Comparison of ENCODE assay signal across 8 cellular contexts in genomic region chr12:76762556-76762955, GRCh38. TPM values are rescaled to one million over a fixed set of nuclear protein-coding genes. Genes with fewer than 3 reads are reported as not detected.
DNase-seq lines count a peak whose midpoint lies in the region; ATAC-seq and TF ChIP-seq lines count a peak whose summit lies in the region.

No MANE protein-coding gene starts in this region.

- H3K27me3 ChIP-seq in Caco-2 (replicated peaks; ENCODE audit: control insufficient read depth, insufficient read depth, low read length) (no peaks in the 10 kb centered on the region), IMR-90 (ENCODE audit: control insufficient read depth, insufficient read depth, low read length) (no peaks in the 10 kb centered on the region)

- H3K27me3 Mint-ChIP-seq in Caco-2 (ENCODE audit: insufficient read depth, unreplicated experiment) = no peaks in the 10 kb centered on the region
- H3K27me3 Mint-ChIP-seq in neural crest cell (ENCODE audit: low read depth) = no peaks in the 10 kb centered on the region

- CTCF ChIA-PET in Caco-2 (lab: Charles Lee) (no interaction called here), IMR-90 (lab: Yijun Ruan, JAX) (interaction anchor here (0.6 to 0.7 kb wide), 3 partner anchors 53 to 269 kb away, joined by 3 to 5 read pairs (median 3); no protein-coding TSS in a partner anchor)

- H3K4me1 ChIP-seq in Caco-2 = peaks cover 22% of the 10 kb centered on the region
- H3K4me1 ChIP-seq in IMR-90 (ENCODE audit: control insufficient read depth, insufficient read depth, low read length) = no peaks in the 10 kb centered on the region; the same call in none of the 2 replicates

- no peak overlapping the region for H3K4ac ChIP-seq in IMR-90 (ENCODE audit: low read depth, low read length)

- no peak overlapping the region for H2AFZ ChIP-seq in IMR-90 (replicated peaks; ENCODE audit: low read length, poor library complexity)

- H2BK15ac ChIP-seq in IMR-90 (ENCODE audit: low read depth, low read length) = no peak overlapping the region

- no peak overlapping the region for H3K56ac ChIP-seq in IMR-90 (ENCODE audit: extremely low read depth, insufficient read depth, low read length)

- no peak overlapping the region for H2BK20ac ChIP-seq in IMR-90 (ENCODE audit: low read depth, low read length)

- H3K9me1 ChIP-seq in IMR-90 (ENCODE audit: insufficient read depth, low read length) = peaks cover 4% of the 10 kb centered on the region; the same call in 1 of the 2 replicates

- in situ Hi-C loops in IMR-90 (cut with MboI; ENCODE audit: low sequenced_read_pairs) = no loop called here

- no peak overlapping the region for H3K27ac ChIP-seq in IMR-90 (ENCODE audit: insufficient read depth, low read length)

- no peaks in the 10 kb centered on the region for H3K9me3 ChIP-seq in Caco-2
- H3K9me3 ChIP-seq in IMR-90 (ENCODE audit: control insufficient read depth, insufficient read depth, low read length) = no peaks in the 10 kb centered on the region

- H3K4me1 Mint-ChIP-seq in Caco-2 (ENCODE audit: low read depth, unreplicated experiment) = peaks cover 18% of the 10 kb centered on the region
- peaks cover 41% of the 10 kb centered on the region for H3K4me1 Mint-ChIP-seq in neural crest cell

- H3K18ac ChIP-seq in IMR-90 (ENCODE audit: low read depth, low read length) = no peak overlapping the region

- no peak for TF ChIP-seq CTCF in Caco-2 (IDR thresholded peaks at IDR 0.05; ENCODE audit: insufficient read depth in 1 of 2, low read depth in 1 of 2, low read length in 1 of 2, severe bottlenecking in 1 of 2, unreplicated experiment in 1 of 2)
- no peak for TF ChIP-seq CTCF in IMR-90 (conservative IDR thresholded peaks at IDR 0.05; ENCODE audit: low read depth, low read length)
- TF ChIP-seq CTCF in neural crest cell (conservative IDR thresholded peaks at IDR 0.05) = no peak

- H3K36me3 Mint-ChIP-seq in Caco-2 (ENCODE audit: insufficient read depth, unreplicated experiment) (peaks cover 25% of the 10 kb centered on the region), neural crest cell (ENCODE audit: low read depth) (no peaks in the 10 kb centered on the region)

- H2BK5ac ChIP-seq in IMR-90 (ENCODE audit: low read depth, low read length, poor library complexity, severe bottlenecking) = no peak overlapping the region

- ATAC-seq in IMR-90 (ENCODE audit: low read depth) = no peak
- no peak for ATAC-seq in GM21360 (IDR thresholded peaks at IDR 0.05; ENCODE audit: unreplicated experiment)
- ATAC-seq in HG03571 (IDR thresholded peaks at IDR 0.05; ENCODE audit: unreplicated experiment) = no peak
- no peak for ATAC-seq in HG02840 (IDR thresholded peaks at IDR 0.05; ENCODE audit: low FRiP score, unreplicated experiment)

- peak overlapping the region; percentile 26; the same call in 1 of the 2 replicates for H4K91ac ChIP-seq in IMR-90 (ENCODE audit: insufficient read depth, low read depth, low read length)

- H3K36me3 ChIP-seq in Caco-2 (ENCODE audit: control insufficient read depth, insufficient read depth, low read length) (no peaks in the 10 kb centered on the region), IMR-90 (ENCODE audit: control insufficient read depth, insufficient read depth, low read length) (no peaks in the 10 kb centered on the region)

- BruUV-seq in Caco-2 (replicated peaks; lab: Mats Ljungman, UMichigan) (no TSS peak), IMR-90 (replicated peaks; lab: Mats Ljungman, UMichigan) (no TSS peak)

- dilution Hi-C loops in IMR-90 (cut with HindIII; ENCODE audit: low sequenced_read_pairs, unreplicated experiment) = no loop called here

- H4K5ac ChIP-seq in IMR-90 (ENCODE audit: low read depth, low read length) = no peak overlapping the region

- H2BK120ac ChIP-seq in IMR-90 (ENCODE audit: low read depth, low read length) = no peak overlapping the region

- peak overlapping the region; percentile 95 for H3K4me3 Mint-ChIP-seq in Caco-2 (ENCODE audit: unreplicated experiment)
- H3K4me3 Mint-ChIP-seq in neural crest cell = peak overlapping the region; percentile 98

- H3K27ac Mint-ChIP-seq in Caco-2 (ENCODE audit: unreplicated experiment) (peak overlapping the region; percentile 92), neural crest cell (ENCODE audit: unreplicated experiment) (peak overlapping the region; percentile 99)

- H3K4me2 ChIP-seq in IMR-90 (ENCODE audit: low read depth, low read length) = no peak overlapping the region

- peaks cover 23% of the 10 kb centered on the region for H4K20me1 ChIP-seq in IMR-90 (ENCODE audit: insufficient read depth, low read length)

- POLR2A ChIA-PET in Caco-2 (lab: Charles Lee) (no interaction called here), IMR-90 (lab: Charles Lee; ENCODE audit: unreplicated experiment) (no interaction called here)

- 0 out of 2 replicates have a peak overlapping the region, but pooled peaks have one; percentile 40 for H3K14ac ChIP-seq in IMR-90 (replicated peaks; ENCODE audit: low read depth, low read length)

- TF ChIP-seq POLR2A in IMR-90 (IDR thresholded peaks at IDR 0.05; ENCODE audit: low read depth, low read length) = no peak

- peak overlapping the region in 1 of 2 experiments; percentile 89; a peak in 2 of 4 replicates for H4K8ac ChIP-seq in IMR-90 (ENCODE audit: low read depth in 2 of 2, low read length in 2 of 2)

- H3K4me3 ChIP-seq in Caco-2 (ENCODE audit: low read depth, low read length) (no peak overlapping the region), IMR-90 (ENCODE audit: insufficient read depth, low read depth, low read length) (no peak overlapping the region)

- 0 out of 2 replicates have a peak overlapping the region, but pooled peaks have one; percentile 38 for H2AK5ac ChIP-seq in IMR-90 (ENCODE audit: low read depth, low read length)

- peaks cover 11 to 40% of the 10 kb centered on the region in 2 experiments for H3K79me1 ChIP-seq in IMR-90 (ENCODE audit: low read depth in 1 of 2, low read length in 2 of 2)

- no peak overlapping the region for H2AK9ac ChIP-seq in IMR-90 (replicated peaks; ENCODE audit: low read depth, low read length, poor library complexity)

- H3K23ac ChIP-seq in IMR-90 (ENCODE audit: low read depth, low read length) = no peak overlapping the region

- DNase-seq in Caco-2 = no peak
- DNase-seq in IMR-90 = no peak
- peak; percentile 39 for DNase-seq in dermis blood vessel endothelial cell
- no peak for DNase-seq in neural crest cell (ENCODE audit: low read depth, low spot score)
- DNase-seq in cerebellum (ENCODE audit: low spot score) = no peak

- no peaks in the 10 kb centered on the region for H3K9me3 Mint-ChIP-seq in Caco-2 (ENCODE audit: unreplicated experiment)
- H3K9me3 Mint-ChIP-seq in neural crest cell = peaks cover 7% of the 10 kb centered on the region

- WGBS in IMR-90 (ENCODE audit: extremely low coverage in 2 of 2, insufficient read length in 1 of 2), 2 experiments = 82% methylated on average over 6 of the region's 8 CpGs; no CpG with 5 or more reads in 1 of the 2 experiments

- no peak for TF ChIP-seq RAD21 in IMR-90 (IDR thresholded peaks at IDR 0.05; ENCODE audit: low read length)

- intact Hi-C loops in Caco-2 (cut with micrococcal nuclease; ENCODE audit: unreplicated experiment) = no loop called here
- intact Hi-C loops in IMR-90 (cut with micrococcal nuclease) = loop anchor here (5.0 kb wide), 2 partner anchors 45 to 80 kb away; no protein-coding TSS in a partner anchor

- no peak overlapping the region; the same call in 1 of the 2 replicates for H3K9ac ChIP-seq in IMR-90 (ENCODE audit: low read depth, low read length)

TF ChIP-seq in IMR-90, 13 proteins besides CTCF, POLR2A, EP300 and RAD21:
- TF ChIP-seq MAFK (IDR thresholded peaks at IDR 0.05; ENCODE audit: low read depth, low read length) (no peak), FOS (IDR thresholded peaks at IDR 0.05; ENCODE audit: low read depth, low read length) (no peak), MAZ (IDR thresholded peaks at IDR 0.05; ENCODE audit: borderline replicate concordance, low read depth, low read length) (no peak), BHLHE40 (IDR thresholded peaks at IDR 0.05; ENCODE audit: low read depth, low read length) (no peak), MXI1 (IDR thresholded peaks at IDR 0.05; ENCODE audit: borderline replicate concordance, low read depth, low read length) (no peak), SMC3 (IDR thresholded peaks at IDR 0.05; ENCODE audit: low read depth, low read length) (no peak), CEBPB (IDR thresholded peaks at IDR 0.05; ENCODE audit: low read depth, low read length) (no peak), USF2 (IDR thresholded peaks at IDR 0.05; ENCODE audit: low read depth, low read length) (no peak), RCOR1 (IDR thresholded peaks at IDR 0.05; ENCODE audit: insufficient replicate concordance, low read length) (no peak), ELK1 (IDR thresholded peaks at IDR 0.05; ENCODE audit: borderline replicate concordance, low read depth, low read length) (no peak), NFE2L2 (IDR thresholded peaks at IDR 0.05; ENCODE audit: low read depth, low read length) (no peak), RFX5 (IDR thresholded peaks at IDR 0.05; ENCODE audit: low read depth, low read length) (no peak), CHD1 (IDR thresholded peaks at IDR 0.05; ENCODE audit: low read depth, low read length) (no peak)

RNA-seq across cellular contexts. Expression of gene ZDHHC17, which starts 1.4 kb away (rescaled TPM):
- total RNA-seq in Caco-2 (2022) (31.1 and 32.2 TPM in 2 replicates), IMR-90 (2012; rRNA removed) (86.4 and 125 TPM in 2 replicates), dermis blood vessel endothelial cell (65.1 and 68.6 TPM in 2 replicates), neural crest cell (52.9 and 58.8 TPM in 2 replicates), cerebellum (222 TPM)
- polyA plus RNA-seq in IMR-90 (2012; rRNA removed) = 23.3 and 24.8 TPM in 2 replicates
- polyA plus RNA-seq in IMR-90 (2012; cell fraction: cytosol; rRNA removed) = 3.4 and 4.4 TPM in 2 replicates
- polyA plus RNA-seq in IMR-90 (2012; cell fraction: nucleus; rRNA removed; ENCODE audit: low replicate concordance) = 13.2 and 134 TPM in 2 replicates
